Comparison of ENCODE assay signal across 8 cellular contexts in the genomic region with DNA sequence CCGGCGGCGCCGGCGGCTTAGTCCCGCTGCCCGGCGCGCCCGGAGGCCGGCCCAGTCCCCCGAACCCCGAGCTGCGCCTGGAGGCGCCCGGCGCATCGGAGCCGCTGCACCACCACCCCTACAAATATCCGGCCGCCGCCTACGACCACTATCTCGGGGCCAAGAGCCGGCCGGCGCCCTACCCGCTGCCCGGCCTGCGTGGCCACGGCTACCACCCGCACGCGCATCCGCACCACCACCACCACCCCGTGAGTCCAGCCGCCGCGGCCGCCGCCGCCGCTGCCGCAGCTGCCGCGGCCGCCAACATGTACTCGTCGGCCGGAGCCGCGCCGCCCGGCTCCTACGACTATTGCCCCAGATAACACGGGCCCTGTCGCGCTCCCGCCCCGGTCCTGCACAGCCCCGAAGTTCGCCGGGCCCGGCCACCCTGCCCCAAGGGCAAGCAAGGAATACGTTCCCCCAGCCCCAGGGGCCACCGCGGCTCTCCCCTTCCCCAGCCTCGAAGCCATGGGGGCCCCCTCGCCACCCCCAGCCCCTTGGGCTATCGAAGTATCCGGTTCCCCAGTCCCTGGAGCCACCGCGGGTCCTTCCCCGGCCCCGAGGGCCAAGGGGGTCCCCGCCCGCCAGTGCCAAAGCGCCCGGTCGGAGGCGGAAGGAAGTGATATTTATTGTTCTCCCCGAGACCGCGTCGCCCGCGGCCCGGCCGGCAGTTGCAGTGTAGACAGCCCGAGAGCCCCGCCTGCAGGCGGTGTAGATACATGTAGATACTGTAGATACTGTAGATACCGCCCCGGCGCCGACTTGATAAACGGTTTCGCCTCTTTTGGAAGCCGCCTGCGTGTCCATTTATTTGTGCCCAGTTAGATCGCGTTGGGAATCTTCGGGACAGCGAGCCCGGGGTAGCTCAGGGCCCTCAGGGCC. TPM values are rescaled to one million over a fixed set of nuclear protein-coding genes. Genes with fewer than 3 reads are reported as not detected.
A peak's percentile ranks its signal among the peaks of the same experiment; 100 is the strongest.
DNase-seq lines count a peak whose midpoint lies in the region; ATAC-seq, FAIRE-seq and TF ChIP-seq lines count a peak whose summit lies in the region.

No MANE protein-coding gene starts in this region.

- peak overlapping the region; percentile 31 for H3K4me3 ChIP-seq in A673 (ENCODE audit: low read depth, low read length, poor library complexity, severe bottlenecking)
- H3K4me3 ChIP-seq in Loucy (ENCODE audit: low read length, poor library complexity, severe bottlenecking), result peak overlapping the region; percentile 72
- peak overlapping the region in 9 of 10 donors; percentile 26 to 47 (median 40) for H3K4me3 ChIP-seq in heart right ventricle

- DNase-seq in A673 (ENCODE audit: low spot score) (peak; percentile 55), activated T-cell treated with anti-CD3 and anti-CD28 coated beads for 48 hours (ENCODE audit: low read depth) (peak; percentile 52), heart right ventricle (peak in 1 of 2 donors; percentile 51), medulla oblongata (ENCODE audit: extremely low spot score) (no peak), NCI-H2081 treated with DMSO at 0.1 percent for 48 hours (lab: John Stamatoyannopoulos, UW) (no peak), urothelium cell line (ENCODE audit: low spot score) (no peak)
- peak; percentile 31 for DNase-seq in stimulated activated CD4-positive, alpha-beta T cell treated with anti-CD3 and anti-CD28 coated beads, Interleukin-2, amount 100 ng/mL, for 4 hours (ENCODE audit: low read depth)

- H4K20me1 ChIP-seq in Loucy (ENCODE audit: insufficient read depth, low read length, poor library complexity, severe bottlenecking), result no peaks in the 10 kb centered on the region

- ATAC-seq in heart right ventricle, result peak in 7 of 8 donors; percentile 15 to 46 (median 39)

- H3K9me3 ChIP-seq in A673 (ENCODE audit: low read depth, low read length, poor library complexity, severe bottlenecking) (no peaks in the 10 kb centered on the region), Loucy (ENCODE audit: insufficient read depth, low read depth, low read length) (no peaks in the 10 kb centered on the region), heart right ventricle (no peaks in the 10 kb centered on the region)

- peaks cover 23% of the 10 kb centered on the region; the same call in 1 of the 2 replicates for H3K79me2 ChIP-seq in Loucy (ENCODE audit: insufficient read depth, low read length)

- TF ChIP-seq CTCF in A673 (conservative IDR thresholded peaks at IDR 0.05; ENCODE audit: low read depth, low read length), result peak; percentile 52
- peak; percentile 59 for TF ChIP-seq CTCF in Loucy (conservative IDR thresholded peaks at IDR 0.05; ENCODE audit: low read length)
- peak in 6 of 9 donors; percentile 10 to 51 (median 21) for TF ChIP-seq CTCF in heart right ventricle (IDR thresholded peaks at IDR 0.05)

- WGBS in heart right ventricle, 2 donors, result 1 to 3% methylated on average over 98 to 105 of the region's 105 CpGs

- BruUV-seq in A673 (replicated peaks; lab: Mats Ljungman, UMichigan), result no TSS peak

- intact Hi-C loops in A673 (cut with micrococcal nuclease; ENCODE audit: unreplicated experiment), result no loop called here
- intact Hi-C loops in heart right ventricle (cut with DNase I), result no loop called here

- CTCF ChIA-PET in A673 (lab: Charles Lee), result no interaction called here

- FAIRE-seq in urothelium cell line (lab: Jason Lieb, UNC), result no peak

- H3F3A ChIP-seq in Loucy (ENCODE audit: low read depth), result no peaks in the 10 kb centered on the region

- H3K36me3 ChIP-seq in A673 (ENCODE audit: insufficient read depth, low read length, poor library complexity, severe bottlenecking) (no peaks in the 10 kb centered on the region), Loucy (ENCODE audit: insufficient read depth, low read length) (no peaks in the 10 kb centered on the region), heart right ventricle (no peaks in the 10 kb centered on the region)

- H3K27me3 ChIP-seq in A673 (replicated peaks; ENCODE audit: insufficient read depth, low read depth, low read length, poor library complexity) (peaks cover 38% of the 10 kb centered on the region), Loucy (ENCODE audit: insufficient read depth, low read length, poor library complexity, severe bottlenecking) (no peaks in the 10 kb centered on the region), heart right ventricle (peaks cover 77 to 99% (median 98%) of the 10 kb centered on the region in 7 donors)

- POLR2A ChIA-PET in A673 (lab: Charles Lee; ENCODE audit: low non-redundant PET), result no interaction called here

- H3K27ac ChIP-seq in A673 (ENCODE audit: low read depth, low read length, poor library complexity, severe bottlenecking), result no peak overlapping the region
- peak overlapping the region in 1 of 10 donors; percentile 66 for H3K27ac ChIP-seq in heart right ventricle

- H3K4me1 ChIP-seq in A673 (ENCODE audit: insufficient read depth, low read length, poor library complexity, severe bottlenecking) (no peaks in the 10 kb centered on the region), Loucy (ENCODE audit: insufficient read depth, low read length, poor library complexity, severe bottlenecking) (no peaks in the 10 kb centered on the region), heart right ventricle (peaks cover 7 to 28% (median 19%) of the 10 kb centered on the region in 9 donors)

- H3K9ac ChIP-seq in Loucy (ENCODE audit: low read depth, low read length, poor library complexity, severe bottlenecking), result peak overlapping the region; percentile 82

- peak overlapping the region; percentile 48; the same call in 1 of the 2 replicates for H2AFZ ChIP-seq in Loucy (ENCODE audit: low read length)

- no peaks in the 10 kb centered on the region for H3K9me2 ChIP-seq in Loucy (replicated peaks; ENCODE audit: low read depth, low read length)

- H3K4me2 ChIP-seq in Loucy (ENCODE audit: low read depth, low read length, poor library complexity, severe bottlenecking), result peak overlapping the region; percentile 49

RNA-seq across cellular contexts. Expression of a gene that starts 6.2 kb away (rescaled TPM):
- total RNA-seq in A673 (2021) (3.6 and 4.7 TPM in 2 replicates), heart right ventricle (1 to 10 TPM in 5 of 10 donors, under 1 TPM in 5; 0.53 to 1.8 (median 1.0) TPM)
- 1 to 10 TPM in 1 of 2 donors, under 1 TPM in 1; 0.61 to 1.0 TPM for polyA plus RNA-seq in heart right ventricle

RNA-seq across cellular contexts. Expression of a gene that starts 43.4 kb away (rescaled TPM):
- total RNA-seq in A673 (2021) (12.6 and 13.3 TPM in 2 replicates), heart right ventricle (10 to 100 TPM in 1 of 10 donors, 1 to 10 TPM in 3, not detected in 6; 5.3 to 13.4 (median 6.4) TPM)
- 10 to 100 TPM; 12.4 to 56.1 TPM for polyA plus RNA-seq in heart right ventricle

RNA-seq across cellular contexts. Expression of a gene that starts 52.5 kb away (rescaled TPM):
- total RNA-seq in A673 (2021), result 50.4 and 58.9 TPM in 2 replicates
- total RNA-seq in heart right ventricle, result 100 to 1,000 TPM in 8 of 10 donors, 10 to 100 TPM in 2; 60.9 to 218 (median 144) TPM
- polyA plus RNA-seq in heart right ventricle, result 100 to 1,000 TPM in 1 of 2 donors, 10 to 100 TPM in 1; 56.5 to 104 TPM

Comparison
In these comparisons a context has a peak if more than half of its experiments do, and no peak if none do; other contexts are left out.
1. DNase-seq: peak in A673 (single experiment), activated T-cell treated with anti-CD3 and anti-CD28 coated beads for 48 hours (single experiment) and stimulated activated CD4-positive, alpha-beta T cell treated with anti-CD3 and anti-CD28 coated beads, Interleukin-2, amount 100 ng/mL, for 4 hours (single experiment); none in medulla oblongata (single experiment), NCI-H2081 treated with DMSO at 0.1 percent for 48 hours (single experiment) and urothelium cell line (single experiment).
2. Peak in every context shown above with its lines, with median percentiles within 50 percentile points of each other: H3K4me3 ChIP-seq and CTCF ChIP-seq.